ENCODE assay signal across 11 cellular contexts in genomic region chr6:111662192-111662793, GRCh38. TPM values are rescaled to one million over a fixed set of nuclear protein-coding genes. Genes with fewer than 3 reads are reported as not detected.
DNase-seq lines count a peak whose midpoint lies in the region; ATAC-seq and TF ChIP-seq lines count a peak whose summit lies in the region.
"Had no signal": no experiment of that assay in that cellular context is flagged by ENCODE, and none has a peak within 500 bp of the region (broad histone marks: within the 10 kb centered on the region; RNA-seq: fewer than 3 reads in every experiment).

No MANE protein-coding gene starts in this region.

- H3K9me3 Mint-ChIP-seq in activated naive CD4-positive, alpha-beta T cell treated with anti-CD3 and anti-CD28 coated beads, Interleukin-2, amount 50 U/mL, for 24 hours = no peaks in the 10 kb centered on the region
- H3K9me3 Mint-ChIP-seq in naive thymus-derived CD8-positive, alpha-beta T cell = no peaks in the 10 kb centered on the region

- H3K4me3 ChIP-seq in dorsolateral prefrontal cortex (no peak overlapping the region), transverse colon (no peak overlapping the region)
- H3K4me3 ChIP-seq: ovary had no signal

- TF ChIP-seq CTCF in dorsolateral prefrontal cortex (IDR thresholded peaks at IDR 0.05 in 54 of 56, conservative IDR thresholded peaks at IDR 0.05 in 2 of 56; ENCODE audit: low read depth in 1 of 56, partially characterized antibody in 56 of 56) (no peak), transverse colon (IDR thresholded peaks at IDR 0.05) (no peak)

- peaks cover 13% of the 10 kb centered on the region for H3K36me3 Mint-ChIP-seq in activated naive CD4-positive, alpha-beta T cell treated with anti-CD3 and anti-CD28 coated beads, Interleukin-2, amount 50 U/mL, for 24 hours
- H3K36me3 Mint-ChIP-seq in naive thymus-derived CD8-positive, alpha-beta T cell = peaks cover 0 to 65% (median 16%) of the 10 kb centered on the region in 3 donors

- no peaks in the 10 kb centered on the region for H3K27me3 Mint-ChIP-seq in activated naive CD4-positive, alpha-beta T cell treated with anti-CD3 and anti-CD28 coated beads, Interleukin-2, amount 50 U/mL, for 24 hours
- H3K27me3 Mint-ChIP-seq in naive thymus-derived CD8-positive, alpha-beta T cell = no peaks in the 10 kb centered on the region

- H3K36me3 ChIP-seq in transverse colon = no peaks in the 10 kb centered on the region
- H3K36me3 ChIP-seq: ovary had no signal

- peaks cover 3% of the 10 kb centered on the region for H3K4me1 Mint-ChIP-seq in activated naive CD4-positive, alpha-beta T cell treated with anti-CD3 and anti-CD28 coated beads, Interleukin-2, amount 50 U/mL, for 24 hours
- peaks cover 0 to 14% (median 5%) of the 10 kb centered on the region in 4 donors for H3K4me1 Mint-ChIP-seq in naive thymus-derived CD8-positive, alpha-beta T cell

- no peak overlapping the region for H3K4me3 Mint-ChIP-seq in activated naive CD4-positive, alpha-beta T cell treated with anti-CD3 and anti-CD28 coated beads, Interleukin-2, amount 50 U/mL, for 24 hours
- H3K4me3 Mint-ChIP-seq in naive thymus-derived CD8-positive, alpha-beta T cell = no peak overlapping the region

- POLR2A ChIA-PET in naive thymus-derived CD8-positive, alpha-beta T cell (lab: Charles Lee) = interaction anchor here (1.0 kb wide), 1 partner anchor 11 kb away, joined by 3 read pairs; no protein-coding TSS in a partner anchor

- H3K27me3 ChIP-seq in dorsolateral prefrontal cortex = no peaks in the 10 kb centered on the region
- H3K27me3 ChIP-seq in transverse colon = no peaks in the 10 kb centered on the region
- H3K27me3 ChIP-seq: ovary had no signal

- DNase-seq in activated naive CD4-positive, alpha-beta T cell treated with Interleukin-2 at 50 U/mL for 16 hours = no peak
- DNase-seq in dorsolateral prefrontal cortex (no peak), transverse colon (no peak), NCI-H510A treated with DMSO at 0.1 percent for 48 hours (lab: John Stamatoyannopoulos, UW) (no peak), NCI-H2227 (lab: John Stamatoyannopoulos, UW; ENCODE audit: unreplicated experiment) (no peak)
- DNase-seq in naive thymus-derived CD8-positive, alpha-beta T cell = no peak
- DNase-seq: activated CD4-positive, alpha-beta T cell treated with anti-CD3 and anti-CD28 coated beads for 1 hour; amniotic stem cell; ovary had no signal

- H3K9me3 ChIP-seq in transverse colon = no peaks in the 10 kb centered on the region
- H3K9me3 ChIP-seq: ovary had no signal

- no peak for TF ChIP-seq EP300 in transverse colon (IDR thresholded peaks at IDR 0.05; ENCODE audit: low read depth)

- H3K4me1 ChIP-seq in transverse colon = peaks cover 19 to 49% (median 39%) of the 10 kb centered on the region in 4 donors

- in situ Hi-C loops in transverse colon (cut with MboI; ENCODE audit: low pct_ligation_motif_present in 1 of 4, low pct_unique_long_range_greater_than_20kb in 1 of 4, low sequenced_read_pairs in 3 of 4) = no loop called here

- no peak for TF ChIP-seq POLR2A in transverse colon (IDR thresholded peaks at IDR 0.05)

- intact Hi-C loops in dorsolateral prefrontal cortex (cut with DNase I) (no loop called here), transverse colon (cut with DNase I; ENCODE audit: low total_unique reads) (loop anchor here (2.0 kb wide), 1 partner anchor 29 kb away; no protein-coding TSS in a partner anchor)

- ATAC-seq in naive thymus-derived CD8-positive, alpha-beta T cell = no peak
- ATAC-seq in GM21723 (IDR thresholded peaks at IDR 0.05; ENCODE audit: unreplicated experiment) = no peak

- peak overlapping the region in 54 of 59 donors; percentile 28 to 87 (median 73) for H3K27ac ChIP-seq in dorsolateral prefrontal cortex
- H3K27ac ChIP-seq in transverse colon = peak overlapping the region; percentile 69 to 87 (median 76)
- H3K27ac ChIP-seq: ovary had no signal

- 49 to 58% methylated on average over 7 to 8 of the region's 8 CpGs for WGBS in transverse colon (ENCODE audit: low coverage in 1 of 2), 2 donors

- peak overlapping the region; percentile 56 for H3K27ac Mint-ChIP-seq in activated naive CD4-positive, alpha-beta T cell treated with anti-CD3 and anti-CD28 coated beads, Interleukin-2, amount 50 U/mL, for 24 hours
- H3K27ac Mint-ChIP-seq in naive thymus-derived CD8-positive, alpha-beta T cell = peak overlapping the region in 8 of 10 donors; percentile 21 to 89 (median 66)

RNA-seq across cellular contexts. Expression of gene TRAF3IP2, which starts 56.6 kb away (rescaled TPM):
- total RNA-seq in dorsolateral prefrontal cortex (10 to 100 TPM in 109 of 120 experiments, 1 to 10 TPM in 11; 7.7 to 42.4 (median 16.0) TPM), transverse colon (10 to 100 TPM; 33.0 to 57.8 (median 54.5) TPM)
- 10 to 100 TPM; 16.4 to 17.1 TPM for total RNA-seq in naive thymus-derived CD8-positive, alpha-beta T cell
- polyA plus RNA-seq in naive thymus-derived CD8-positive, alpha-beta T cell = 10 to 100 TPM in 2 of 3 donors, 1 to 10 TPM in 1; 9.4 to 20.1 (median 17.0) TPM
